26 cellular contexts compared by ENCODE assay signal in the genomic region with DNA sequence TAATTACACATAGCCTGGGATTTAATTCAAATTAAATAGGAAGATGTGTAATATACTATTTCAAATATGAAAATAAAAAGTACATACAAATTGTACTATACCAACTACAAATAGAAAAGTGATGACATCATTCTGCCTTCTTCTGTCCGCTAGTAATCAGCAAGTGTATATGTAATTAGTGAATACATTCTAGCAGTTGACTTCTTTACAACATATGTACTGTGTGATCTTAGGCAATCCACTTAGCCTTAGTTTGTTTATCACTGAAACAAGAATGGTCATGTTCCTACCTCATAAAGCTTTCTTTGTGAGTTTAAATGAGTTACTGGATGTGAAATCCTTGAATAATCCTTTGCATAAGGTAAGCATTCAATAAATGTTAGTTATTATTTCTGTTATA. TPM values are rescaled to one million over a fixed set of nuclear protein-coding genes. Genes with fewer than 3 reads are reported as not detected.
DNase-seq lines count a peak whose midpoint lies in the region; ATAC-seq, FAIRE-seq and TF ChIP-seq lines count a peak whose summit lies in the region.
"Had no signal": no experiment of that assay in that cellular context is flagged by ENCODE, and none has a peak within 500 bp of the region (broad histone marks: within the 10 kb centered on the region; RNA-seq: fewer than 3 reads in every experiment).

No MANE protein-coding gene starts in this region.

- no peak for TF ChIP-seq EP300 in ovary (IDR thresholded peaks at IDR 0.05)

- no peak overlapping the region for H4K8ac ChIP-seq in IMR-90 (ENCODE audit: low read depth in 2 of 2, low read length in 2 of 2)

- ATAC-seq in IMR-90 (ENCODE audit: low read depth): no peak
- ATAC-seq: GM23338 had no signal

- H3K27ac ChIP-seq in IMR-90 (ENCODE audit: insufficient read depth, low read length): no peak overlapping the region
- no peak overlapping the region for H3K27ac ChIP-seq in keratinocyte (ENCODE audit: control insufficient read depth, insufficient read depth, low read length)
- H3K27ac ChIP-seq in ovary: no peak overlapping the region
- H3K27ac ChIP-seq in tibial artery: no peak overlapping the region
- H3K27ac ChIP-seq: BLaER1, HL-60 had no signal

- BruUV-seq in IMR-90 (replicated peaks; lab: Mats Ljungman, UMichigan): no TSS peak

- no peak overlapping the region for H3K4ac ChIP-seq in IMR-90 (ENCODE audit: low read depth, low read length)

- no peak overlapping the region for H2BK120ac ChIP-seq in IMR-90 (ENCODE audit: low read depth, low read length)

- no peak overlapping the region for H2BK20ac ChIP-seq in IMR-90 (ENCODE audit: low read depth, low read length)

- no peak overlapping the region for H2AK9ac ChIP-seq in IMR-90 (replicated peaks; ENCODE audit: low read depth, low read length, poor library complexity)

- H3K4me3 ChIP-seq in IMR-90 (ENCODE audit: insufficient read depth, low read depth, low read length): no peak overlapping the region
- no peak overlapping the region for H3K4me3 ChIP-seq in bronchial epithelial cell (ENCODE audit: low read depth, low read length)
- H3K4me3 ChIP-seq in keratinocyte (ENCODE audit: control insufficient read depth in 2 of 3, extremely low read depth in 1 of 3, insufficient read depth in 2 of 3, low read depth in 1 of 3, low read length in 3 of 3): no peak overlapping the region
- no peak overlapping the region for H3K4me3 ChIP-seq in ovary
- H3K4me3 ChIP-seq in tibial artery: no peak overlapping the region
- H3K4me3 ChIP-seq: BLaER1, GM23338 had no signal

- H3K18ac ChIP-seq in IMR-90 (ENCODE audit: low read depth, low read length): no peak overlapping the region

- H2BK5ac ChIP-seq in IMR-90 (ENCODE audit: low read depth, low read length, poor library complexity, severe bottlenecking): no peak overlapping the region

- H4K5ac ChIP-seq in IMR-90 (ENCODE audit: low read depth, low read length): no peak overlapping the region

- H2AFZ ChIP-seq in IMR-90 (replicated peaks; ENCODE audit: low read length, poor library complexity): no peak overlapping the region
- H2AFZ ChIP-seq in keratinocyte (ENCODE audit: control insufficient read depth, low read length): peak overlapping the region; percentile 9
- H2AFZ ChIP-seq: GM23338 had no signal

- H3K27me3 ChIP-seq in IMR-90 (ENCODE audit: control insufficient read depth, insufficient read depth, low read length): no peaks in the 10 kb centered on the region
- no peaks in the 10 kb centered on the region for H3K27me3 ChIP-seq in bronchial epithelial cell (ENCODE audit: control insufficient read depth, insufficient read depth, low read length)
- no peaks in the 10 kb centered on the region for H3K27me3 ChIP-seq in keratinocyte (ENCODE audit: control insufficient read depth, extremely low read depth, insufficient read depth, low read length)
- no peaks in the 10 kb centered on the region for H3K27me3 ChIP-seq in ovary
- H3K27me3 ChIP-seq in tibial artery: no peaks in the 10 kb centered on the region
- H3K27me3 ChIP-seq: BLaER1 had no signal

- H3K9me1 ChIP-seq in IMR-90 (ENCODE audit: insufficient read depth, low read length): no peaks in the 10 kb centered on the region
- no peaks in the 10 kb centered on the region for H3K9me1 ChIP-seq in keratinocyte (ENCODE audit: control insufficient read depth, extremely low read depth, insufficient read depth, low read length)

- H3K36me3 ChIP-seq in IMR-90 (ENCODE audit: control insufficient read depth, insufficient read depth, low read length) (no peaks in the 10 kb centered on the region; the same call in 1 of the 2 replicates), bronchial epithelial cell (ENCODE audit: control insufficient read depth, insufficient read depth, low read length) (no peaks in the 10 kb centered on the region), keratinocyte (ENCODE audit: control insufficient read depth in 2 of 2, extremely low read depth in 1 of 2, insufficient read depth in 2 of 2, low read length in 2 of 2) (no peaks in the 10 kb centered on the region), ovary (no peaks in the 10 kb centered on the region), tibial artery (no peaks in the 10 kb centered on the region)
- H3K36me3 ChIP-seq: BLaER1 had no signal

- TF ChIP-seq POLR2A in IMR-90 (IDR thresholded peaks at IDR 0.05; ENCODE audit: low read depth, low read length) (no peak), ovary (IDR thresholded peaks at IDR 0.05) (no peak)

- H3K79me2 ChIP-seq in keratinocyte (ENCODE audit: control insufficient read depth, insufficient read depth, low read length): no peaks in the 10 kb centered on the region

- intact Hi-C loops in IMR-90 (cut with micrococcal nuclease): no loop called here
- intact Hi-C loops in ovary (cut with DNase I): no loop called here
- intact Hi-C loops in tibial artery (cut with DNase I; ENCODE audit: low total_unique reads): no loop called here

- H3K9me3 ChIP-seq in IMR-90 (ENCODE audit: control insufficient read depth, insufficient read depth, low read length) (no peaks in the 10 kb centered on the region), keratinocyte (ENCODE audit: control insufficient read depth, low read depth, low read length) (no peaks in the 10 kb centered on the region), ovary (no peaks in the 10 kb centered on the region), tibial artery (no peaks in the 10 kb centered on the region)
- H3K9me3 ChIP-seq: BLaER1, SK-N-SH had no signal

- H3K79me1 ChIP-seq in IMR-90 (ENCODE audit: low read depth in 1 of 2, low read length in 2 of 2): no peaks in the 10 kb centered on the region

- dilution Hi-C loops in IMR-90 (cut with HindIII; ENCODE audit: low sequenced_read_pairs, unreplicated experiment) (no loop called here), keratinocyte (cut with MboI; ENCODE audit: extremely low pct_ligation_motif_present, low sequenced_read_pairs) (no loop called here)

- no peak for TF ChIP-seq RAD21 in IMR-90 (IDR thresholded peaks at IDR 0.05; ENCODE audit: low read length)

- POLR2A ChIA-PET in IMR-90 (lab: Charles Lee; ENCODE audit: unreplicated experiment): no interaction called here

- H2BK15ac ChIP-seq in IMR-90 (ENCODE audit: low read depth, low read length): no peak overlapping the region

- H4K20me1 ChIP-seq in IMR-90 (ENCODE audit: insufficient read depth, low read length) (no peaks in the 10 kb centered on the region), keratinocyte (ENCODE audit: control insufficient read depth, extremely low read depth, insufficient read depth, low read length) (no peaks in the 10 kb centered on the region)
- H4K20me1 ChIP-seq: BLaER1 had no signal

- no peaks in the 10 kb centered on the region for H3K4me1 ChIP-seq in IMR-90 (ENCODE audit: control insufficient read depth, insufficient read depth, low read length)
- no peaks in the 10 kb centered on the region for H3K4me1 ChIP-seq in keratinocyte (ENCODE audit: control insufficient read depth, extremely low read depth, insufficient read depth, low read length)
- peaks cover 5% of the 10 kb centered on the region for H3K4me1 ChIP-seq in ovary (ENCODE audit: insufficient read depth)
- H3K4me1 ChIP-seq in tibial artery: peaks cover 0 to 4% (median 0%) of the 10 kb centered on the region in 4 donors
- H3K4me1 ChIP-seq: BLaER1 had no signal

- no CpG with 5 or more reads among the region's 1 CpG for WGBS in IMR-90 (ENCODE audit: extremely low coverage in 2 of 2, insufficient read length in 1 of 2), 2 experiments
- WGBS in ovary, 3 donors: 88 to 94% (median 92%) methylated on average over 1 of the region's 1 CpG

- H3K9ac ChIP-seq in IMR-90 (ENCODE audit: low read depth, low read length): no peak overlapping the region
- no peak overlapping the region for H3K9ac ChIP-seq in keratinocyte (ENCODE audit: control insufficient read depth, extremely low read depth, insufficient read depth, low read length)
- H3K9ac ChIP-seq: BLaER1, SK-N-SH had no signal

- no peak overlapping the region for H3K14ac ChIP-seq in IMR-90 (replicated peaks; ENCODE audit: low read depth, low read length)

- H4K91ac ChIP-seq in IMR-90 (ENCODE audit: insufficient read depth, low read depth, low read length): no peak overlapping the region

- TF ChIP-seq CTCF in IMR-90 (conservative IDR thresholded peaks at IDR 0.05; ENCODE audit: low read depth, low read length): no peak
- no peak for TF ChIP-seq CTCF in bronchial epithelial cell (IDR thresholded peaks at IDR 0.05; ENCODE audit: insufficient read depth, low read length, severe bottlenecking)
- no peak for TF ChIP-seq CTCF in keratinocyte (optimal IDR thresholded peaks at IDR 0.05 in 1 of 3, IDR thresholded peaks at IDR 0.05 in 1 of 3, conservative IDR thresholded peaks at IDR 0.05 in 1 of 3; ENCODE audit: extremely low read depth in 1 of 3, insufficient read depth in 2 of 3, low read length in 3 of 3)
- TF ChIP-seq CTCF in ovary (IDR thresholded peaks at IDR 0.05): no peak
- no peak for TF ChIP-seq CTCF in tibial artery (IDR thresholded peaks at IDR 0.05)

- no peak overlapping the region for H3K56ac ChIP-seq in IMR-90 (ENCODE audit: extremely low read depth, insufficient read depth, low read length)

- no peak overlapping the region for H3K23ac ChIP-seq in IMR-90 (ENCODE audit: low read depth, low read length)

- peak; percentile 77 for DNase-seq in NCI-H2171 treated with DMSO at 0.1 percent for 48 hours (lab: John Stamatoyannopoulos, UW)
- DNase-seq in NCI-H2171 (lab: John Stamatoyannopoulos, UW): no peak
- DNase-seq in IMR-90: peak; percentile 20
- peak; percentile 87 for DNase-seq in bronchial epithelial cell (ENCODE audit: low read depth)
- DNase-seq in keratinocyte (ENCODE audit: low read depth, low spot score): no peak
- DNase-seq in ovary: no peak
- no peak for DNase-seq in stimulated activated CD4-positive, alpha-beta T cell treated with anti-CD3 and anti-CD28 coated beads, Interleukin-2, amount 100 ng/mL, for 48 hours
- DNase-seq in tibial artery: no peak
- DNase-seq: CD4-positive, CD25-positive, alpha-beta regulatory T cell; H9; HFFc6; Kasumi-1; MV-4-11; NCI-H1105 treated with DMSO at 0.1 percent for 48 hours; NCI-H146; NCI-H1930; NCI-H2107; NCI-H226; NCI-H510A; NCI-H774; SK-N-SH; SW 1271 had no signal

- FAIRE-seq in bronchial epithelial cell (lab: Jason Lieb, UNC) (no peak), keratinocyte (lab: Jason Lieb, UNC) (peak; percentile 49)
- FAIRE-seq: D721Med had no signal

- CTCF ChIA-PET in IMR-90 (lab: Yijun Ruan, JAX): interaction anchor here (1.0 kb wide), 1 partner anchor 35 kb away, joined by 3 read pairs; no protein-coding TSS in a partner anchor

- H3K4me2 ChIP-seq in IMR-90 (ENCODE audit: low read depth, low read length): no peak overlapping the region
- H3K4me2 ChIP-seq in keratinocyte (ENCODE audit: control insufficient read depth, extremely low read depth, insufficient read depth, low read depth, low read length): no peak overlapping the region
- H3K4me2 ChIP-seq: BLaER1, GM23338, SK-N-SH had no signal

- no peak overlapping the region for H2AK5ac ChIP-seq in IMR-90 (ENCODE audit: low read depth, low read length)

- in situ Hi-C loops in IMR-90 (cut with MboI; ENCODE audit: low sequenced_read_pairs): no loop called here

RNA-seq across cellular contexts. Expression of gene LUM, which starts 7.8 kb away (rescaled TPM):
- 46.1 and 50.0 TPM in 2 replicates for total RNA-seq in IMR-90 (2012; rRNA removed)
- polyA plus RNA-seq in IMR-90 (2012; rRNA removed): 49.1 and 70.5 TPM in 2 replicates
- 12.4 and 21.1 TPM in 2 replicates for polyA plus RNA-seq in IMR-90 (2012; cell fraction: cytosol; rRNA removed)
- 3.0 and 48.6 TPM in 2 replicates for polyA plus RNA-seq in IMR-90 (2012; cell fraction: nucleus; rRNA removed; ENCODE audit: low replicate concordance)
- 0.38 and 14.2 TPM in 2 replicates for total RNA-seq in bronchial epithelial cell
- 0.05 to 0.40 TPM (median 0.37 TPM) in 3 replicates for polyA plus RNA-seq in keratinocyte
- not detected for polyA plus RNA-seq in keratinocyte (2011; ENCODE audit: low read depth)
- 0.06 and 0.09 TPM in 2 replicates for polyA plus RNA-seq in keratinocyte (2011; cell fraction: cytosol; rRNA removed)
- 0.39 and 0.74 TPM in 2 replicates for polyA plus RNA-seq in keratinocyte (2011; cell fraction: nucleus; rRNA removed)
- polyA plus RNA-seq in keratinocyte (2012; ENCODE audit: low replicate concordance): not detected in 2 replicates
- 1.5 TPM in 1 of 3 replicates, not detected in the others for polyA minus RNA-seq in keratinocyte
- not detected for polyA minus RNA-seq in keratinocyte (2011; cell fraction: cytosol; rRNA and poly(A)+ RNA removed)
- 0.84 and 1.3 TPM in 2 replicates for polyA minus RNA-seq in keratinocyte (2011; cell fraction: nucleus; rRNA and poly(A)+ RNA removed)
- total RNA-seq in ovary: 100 to 1,000 TPM; 122 to 559 (median 330) TPM
- polyA plus RNA-seq in ovary: 100 to 1,000 TPM; 343 to 663 TPM
- total RNA-seq: CD4-positive, CD25-positive, alpha-beta regulatory T cell; GM23338; H9 had no signal
- polyA plus RNA-seq: CD4-positive, CD25-positive, alpha-beta regulatory T cell had no signal

Comparison
In these comparisons a context has a peak if more than half of its experiments do, and no peak if none do; other contexts are left out.
1. DNase-seq: peak in NCI-H2171 treated with DMSO at 0.1 percent for 48 hours (single experiment), IMR-90 (single experiment) and bronchial epithelial cell (single experiment); none in NCI-H2171 (single experiment), keratinocyte (single experiment), ovary (0 of 5), stimulated activated CD4-positive, alpha-beta T cell treated with anti-CD3 and anti-CD28 coated beads, Interleukin-2, amount 100 ng/mL, for 48 hours (0 of 2) and tibial artery (0 of 2).